Comparison of ENCODE assay signal across 25 cellular contexts in the genomic region with DNA sequence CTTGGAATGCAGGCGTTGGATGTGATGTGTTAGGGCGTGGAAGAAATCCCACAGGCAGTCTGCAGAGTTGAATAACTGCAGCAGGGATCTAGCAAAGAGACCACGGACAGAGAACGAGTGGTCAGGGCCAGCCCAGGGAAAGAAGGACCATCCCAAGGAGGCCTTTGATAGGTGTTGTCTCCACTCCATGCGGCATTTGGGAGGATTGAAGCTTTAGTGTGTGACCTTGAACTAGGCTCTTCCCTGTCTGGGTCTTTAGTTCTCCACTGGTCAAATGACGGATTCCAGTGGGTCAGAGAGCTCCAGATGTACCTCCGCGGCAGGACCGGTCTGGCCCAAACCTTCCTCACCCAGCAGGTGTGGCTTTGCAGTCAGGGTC.
"Had no signal": no experiment of that assay in that cellular context is flagged by ENCODE, and none has a peak within 500 bp of the region (broad histone marks: within the 10 kb centered on the region; RNA-seq: fewer than 3 reads in every experiment).

No MANE protein-coding gene starts in this region.

- H3K9me3 Mint-ChIP-seq: activated CD8-positive, alpha-beta T cell treated with anti-CD3 and anti-CD28 coated beads for 36 hours; activated naive CD8-positive, alpha-beta T cell treated with anti-CD3 and anti-CD28 coated beads, Interleukin-2, amount 10 ng/mL, durations not matched to agents 7 days and 5 days had no signal

- ATAC-seq: activated CD4-positive, CD25-positive, alpha-beta regulatory T cell treated with anti-CD3 and anti-CD28 coated beads, Interleukin-2, amount 50 U/mL, for 24 hours; activated CD8-positive, alpha-beta T cell treated with anti-CD3 and anti-CD28 coated beads for 36 hours; Panc1; Right ventricle myocardium inferior had no signal

- H3K9me3 ChIP-seq: adrenal gland, breast epithelium, MG63, SJCRH30, SK-N-SH had no signal

- H3K27me3 ChIP-seq: adrenal gland, breast epithelium, MG63, SJCRH30 had no signal

- H3K27ac ChIP-seq: adrenal gland, breast epithelium, SJCRH30 had no signal

- DNase-seq: activated CD4-positive, alpha-beta T cell treated with anti-CD3 and anti-CD28 coated beads for 4 hours; activated CD8-positive, alpha-beta memory T cell treated with anti-CD3 and anti-CD28 coated beads, Interleukin-2, amount 50 U/mL, for 48 hours; activated CD8-positive, alpha-beta T cell treated with anti-CD3 and anti-CD28 coated beads for 36 hours; activated naive CD4-positive, alpha-beta T cell treated with anti-CD3 and anti-CD28 coated beads, Interleukin-2, amount 50 U/mL, for 16 hours; activated naive CD8-positive, alpha-beta T cell treated with anti-CD3 and anti-CD28 coated beads, Interleukin-2, amount 10 ng/mL, durations not matched to agents 7 days and 5 days; activated T-cell treated with anti-CD3 and anti-CD28 coated beads, Interleukin-2, amount 50 U/mL, for 1 hour; aorta; MG63; NCI-H1105; NCI-H1436; NCI-H1694 treated with DMSO at 0.1 percent for 48 hours; NCI-H2029 treated with DMSO at 0.1 percent for 48 hours; NCI-H510A treated with DMSO at 0.1 percent for 48 hours; NCI-H69; NK-92 treated with Interleukin-12 subunit alpha and Interleukin-12 subunit beta, amount 100 ng/mL, for 24 hours; OCI-M1; RPMI8226; SJCRH30; SK-N-SH; T-helper 1 cell had no signal

- H3K36me3 Mint-ChIP-seq: activated naive CD8-positive, alpha-beta T cell treated with anti-CD3 and anti-CD28 coated beads, Interleukin-2, amount 10 ng/mL, durations not matched to agents 7 days and 5 days had no signal

- H3K4me3 Mint-ChIP-seq: activated CD8-positive, alpha-beta T cell treated with anti-CD3 and anti-CD28 coated beads for 36 hours; activated naive CD8-positive, alpha-beta T cell treated with anti-CD3 and anti-CD28 coated beads, Interleukin-2, amount 10 ng/mL, durations not matched to agents 7 days and 5 days had no signal

- H3K4me3 ChIP-seq: adrenal gland, breast epithelium, MG63, SJCRH30 had no signal

- H3K4me1 ChIP-seq: adrenal gland, breast epithelium had no signal

- H3K36me3 ChIP-seq: adrenal gland, breast epithelium, MG63, SJCRH30 had no signal

- H3K27ac Mint-ChIP-seq: activated CD8-positive, alpha-beta T cell treated with anti-CD3 and anti-CD28 coated beads for 36 hours; activated naive CD8-positive, alpha-beta T cell treated with anti-CD3 and anti-CD28 coated beads, Interleukin-2, amount 10 ng/mL, durations not matched to agents 7 days and 5 days had no signal
